In genomic region chr6:166355552-166355951, GRCh38 we compare ENCODE assay signal across 18 cellular contexts. TPM values are rescaled to one million over a fixed set of nuclear protein-coding genes. Genes with fewer than 3 reads are reported as not detected.
A peak's percentile ranks its signal among the peaks of the same experiment; 100 is the strongest.
DNase-seq lines count a peak whose midpoint lies in the region; ATAC-seq, FAIRE-seq and TF ChIP-seq lines count a peak whose summit lies in the region.
"Had no signal": no experiment of that assay in that cellular context is flagged by ENCODE, and none has a peak within 500 bp of the region (broad histone marks: within the 10 kb centered on the region; RNA-seq: fewer than 3 reads in every experiment).

No MANE protein-coding gene starts in this region.

- H3K27me3 Mint-ChIP-seq in nephron progenitor cell (ENCODE audit: low read depth, poor library complexity): peaks cover 19% of the 10 kb centered on the region

- H3K27me3 ChIP-seq in K562 (ENCODE audit: control insufficient read depth in 2 of 2, insufficient read depth in 2 of 2, low read length in 2 of 2) (peaks cover 0 to 14% of the 10 kb centered on the region in 2 experiments; a peak in 2 of 5 replicates), trophoblast cell (ENCODE audit: insufficient read depth, low read length) (no peaks in the 10 kb centered on the region)
- H3K27me3 ChIP-seq: BLaER1 treated with 17β-estradiol and CSF1 and Interleukin-3, amounts not matched to agents 10 nM and 100 nM had no signal

- H3K9me3 ChIP-seq in K562 (replicated peaks; ENCODE audit: control insufficient read depth, insufficient read depth, low read depth, low read length) (peaks cover 6% of the 10 kb centered on the region; the same call in 1 of the 2 replicates), trophoblast cell (ENCODE audit: insufficient read depth, low read depth, low read length) (peaks cover 2% of the 10 kb centered on the region)

- peaks cover 0 to 3% of the 10 kb centered on the region in 2 experiments; a peak in 1 of 5 replicates for H3K4me1 ChIP-seq in K562 (replicated peaks in 1 of 2; ENCODE audit: control insufficient read depth in 2 of 2, insufficient read depth in 2 of 2, low read length in 2 of 2)
- peaks cover 1% of the 10 kb centered on the region in 2 experiments for H3K4me1 ChIP-seq in trophoblast cell (ENCODE audit: control insufficient read depth in 1 of 2, insufficient read depth in 2 of 2, low read length in 2 of 2)

- WGBS in K562 (ENCODE audit: insufficient coverage, low coverage, missing lambda C conversion rate): 8% methylated on average over 5 of the region's 5 CpGs
- WGBS in trophoblast cell (ENCODE audit: extremely low coverage, insufficient coverage, insufficient read length): no CpG with 5 or more reads among the region's 5 CpGs

- CTCF ChIA-PET in K562 (lab: Yijun Ruan, JAX; ENCODE audit: low intra/inter-chr PET ratio): no interaction called here

- TF ChIP-seq CTCF in K562 (IDR thresholded peaks at IDR 0.05 in 2 of 3, conservative IDR thresholded peaks at IDR 0.05 in 1 of 3; ENCODE audit: insufficient read depth in 2 of 3, low read depth in 1 of 3, low read length in 3 of 3) (no peak), nephron progenitor cell (IDR thresholded peaks at IDR 0.05) (no peak)

- no peak overlapping the region for H3K9ac ChIP-seq in K562 (ENCODE audit: insufficient read depth in 1 of 2, low read depth in 2 of 2, low read length in 2 of 2)
- peak overlapping the region; percentile 23 for H3K9ac ChIP-seq in trophoblast cell (ENCODE audit: low read length)
- H3K9ac ChIP-seq: BLaER1 treated with 17β-estradiol and CSF1 and Interleukin-3, amounts not matched to agents 10 nM and 100 nM; GM23248 had no signal

- no peak overlapping the region for H4K8ac ChIP-seq in trophoblast cell (ENCODE audit: low read depth, low read length)

- no peak overlapping the region for H3K4me3 ChIP-seq in K562
- no peak overlapping the region for H3K4me3 ChIP-seq in trophoblast cell (ENCODE audit: low read depth, low read length)
- H3K4me3 ChIP-seq: BLaER1 treated with 17β-estradiol and CSF1 and Interleukin-3, amounts not matched to agents 10 nM and 100 nM; GM12878; GM23248 had no signal

- H2BK5ac ChIP-seq in trophoblast cell (ENCODE audit: low read depth, low read length, poor library complexity): no peak overlapping the region

- H3K9me1 ChIP-seq in K562 (ENCODE audit: control insufficient read depth, insufficient read depth, low read length): no peaks in the 10 kb centered on the region

- no peak overlapping the region for H3K27ac ChIP-seq in K562 (ENCODE audit: extremely low read depth, low read depth, low read length)
- H3K27ac ChIP-seq in trophoblast cell (ENCODE audit: low read depth, low read length): no peak overlapping the region
- H3K27ac ChIP-seq: 22Rv1; BLaER1 treated with 17β-estradiol and CSF1 and Interleukin-3, amounts not matched to agents 10 nM and 100 nM; GM23248 had no signal

- H4K12ac ChIP-seq in trophoblast cell (ENCODE audit: low read depth, low read length): no peak overlapping the region

- no peak for FAIRE-seq in K562 (lab: Jason Lieb, UNC)
- FAIRE-seq: GM12878 had no signal

- no peak overlapping the region for H2AK5ac ChIP-seq in trophoblast cell (ENCODE audit: low read length)

- TF ChIP-seq RAD21 in K562 (CRISPR knock-in tag; conservative IDR thresholded peaks at IDR 0.05 in 1 of 2, IDR thresholded peaks at IDR 0.05 in 1 of 2): no peak

- H3K14ac ChIP-seq in trophoblast cell (ENCODE audit: low read length): no peak overlapping the region

- H3K23ac ChIP-seq in trophoblast cell (ENCODE audit: low read length): peak overlapping the region; percentile 17

- TF ChIP-seq EP300 in K562 (IDR thresholded peaks at IDR 0.05; ENCODE audit: low read length): no peak

- peak; percentile 53 for ATAC-seq in K562
- no peak for ATAC-seq in activated CD4-positive, CD25-positive, alpha-beta regulatory T cell treated with anti-CD3 and anti-CD28 coated beads, Interleukin-2, amount 50 U/mL, for 24 hours
- ATAC-seq: GM12878 had no signal

- H3K4me3 Mint-ChIP-seq in nephron progenitor cell: no peak overlapping the region
- H3K4me3 Mint-ChIP-seq: CD4-positive, CD25-positive, alpha-beta regulatory T cell; H9 had no signal

- H3K18ac ChIP-seq in trophoblast cell (ENCODE audit: low read length): no peak overlapping the region

- H3K27ac Mint-ChIP-seq in nephron progenitor cell: no peak overlapping the region
- H3K27ac Mint-ChIP-seq: CD4-positive, CD25-positive, alpha-beta regulatory T cell had no signal

- H3K36me3 Mint-ChIP-seq in nephron progenitor cell (ENCODE audit: low read depth): no peaks in the 10 kb centered on the region

- DNase-seq in NCI-H82 (lab: John Stamatoyannopoulos, UW) (peak; percentile 9), NCI-H82 treated with DMSO at 0.1 percent for 48 hours (lab: John Stamatoyannopoulos, UW; ENCODE audit: unreplicated experiment) (no peak), NAMALWA (ENCODE audit: low spot score) (peak; percentile 26), K562 (ENCODE audit: extremely low read depth in 1 of 4, low spot score in 3 of 4) (peak in 1 of 4 experiments; percentile 12), trophoblast cell (no peak), NCI-H1930 (lab: John Stamatoyannopoulos, UW) (no peak), nephron progenitor cell (no peak)
- DNase-seq: AML-193; CD4-positive, CD25-positive, alpha-beta regulatory T cell; DMS53; GM23248; H9 had no signal

- H3K79me1 ChIP-seq in trophoblast cell (ENCODE audit: low read length): no peaks in the 10 kb centered on the region

- no peak overlapping the region for H4K91ac ChIP-seq in trophoblast cell (ENCODE audit: low read depth, low read length)

- H3K9me3 Mint-ChIP-seq in nephron progenitor cell: peaks cover 24% of the 10 kb centered on the region

- no peak overlapping the region for H2BK12ac ChIP-seq in trophoblast cell (ENCODE audit: low read length)

- H2AFZ ChIP-seq in K562 (ENCODE audit: low read depth, low read length) (no peak overlapping the region), trophoblast cell (ENCODE audit: insufficient read depth, low read length, poor library complexity) (no peak overlapping the region)
- H2AFZ ChIP-seq: GM23248 had no signal

- H3K79me2 ChIP-seq in K562 (ENCODE audit: control insufficient read depth, insufficient read depth, low read length): no peaks in the 10 kb centered on the region
- H3K79me2 ChIP-seq in trophoblast cell (ENCODE audit: control insufficient read depth, insufficient read depth, low read length, poor library complexity): no peaks in the 10 kb centered on the region

- intact Hi-C loops in K562 (cut with micrococcal nuclease): no loop called here

- no peak overlapping the region for H3K4ac ChIP-seq in trophoblast cell (ENCODE audit: low read depth, low read length)

- no TSS peak for BruUV-seq in K562 (replicated peaks; lab: Mats Ljungman, UMichigan)

- POLR2A ChIA-PET in K562 (lab: Yijun Ruan, JAX): interaction anchor here (1.0 to 1.3 kb wide), 2 partner anchors 8 to 35 kb away, joined by 3 to 7 read pairs; no protein-coding TSS in a partner anchor

- H4K20me1 ChIP-seq in K562 (replicated peaks; ENCODE audit: control insufficient read depth, insufficient read depth, low read length): no peaks in the 10 kb centered on the region
- H4K20me1 ChIP-seq: BLaER1 treated with 17β-estradiol and CSF1 and Interleukin-3, amounts not matched to agents 10 nM and 100 nM had no signal

- TF ChIP-seq POLR2A in K562 (conservative IDR thresholded peaks at IDR 0.05): no peak

- H3K36me3 ChIP-seq in K562 (ENCODE audit: control insufficient read depth, insufficient read depth, low read length) (no peaks in the 10 kb centered on the region), trophoblast cell (ENCODE audit: control insufficient read depth in 1 of 2, insufficient read depth in 2 of 2, low read length in 2 of 2) (no peaks in the 10 kb centered on the region)
- H3K36me3 ChIP-seq: BLaER1 treated with 17β-estradiol and CSF1 and Interleukin-3, amounts not matched to agents 10 nM and 100 nM had no signal

- in situ Hi-C loops in K562 (cut with MboI): no loop called here

- H2BK120ac ChIP-seq in trophoblast cell (ENCODE audit: insufficient read depth, low read length, poor library complexity): no peak overlapping the region

- H3K4me1 Mint-ChIP-seq in nephron progenitor cell: no peaks in the 10 kb centered on the region
- H3K4me1 Mint-ChIP-seq: CD4-positive, CD25-positive, alpha-beta regulatory T cell had no signal

- H3K4me2 ChIP-seq in K562 (ENCODE audit: insufficient read depth, low read length) (no peak overlapping the region), trophoblast cell (ENCODE audit: low read length) (no peak overlapping the region)

RNA-seq across cellular contexts. Expression of gene SFT2D1, which starts 13.2 kb away (rescaled TPM):
- 89.6 and 170 TPM in 2 replicates for total RNA-seq in K562 (2011; cell fraction: chromatin; rRNA removed; ENCODE audit: low replicate concordance)
- total RNA-seq in K562 (2011; cell fraction: nucleolus; rRNA removed): 65.9 and 78.2 TPM in 2 replicates
- total RNA-seq in K562 (2011; cell fraction: nucleoplasm; rRNA removed): 150 and 228 TPM in 2 replicates
- total RNA-seq in K562 (2014; rRNA removed) (59.5 and 63.1 TPM in 2 replicates), K562 (2014; rRNA removed; fragmentation: Illumina TruSeq; extraction: Trizol) (67.1 and 75.7 TPM in 2 replicates), K562 (2015; rRNA removed; fragmentation: Illumina TruSeq; extraction: Trizol) (50.1 and 54.4 TPM in 2 replicates), K562 (2021) (68.7 and 81.0 TPM in 2 replicates)
- polyA plus RNA-seq in K562 (2011; rRNA removed) (129 and 140 TPM in 2 replicates), K562 (2014; fragmentation: Illumina TruSeq; extraction: Trizol) (80.1 and 81.5 TPM in 2 replicates), K562 (2014; fragmentation: Nextera tagmentation; extraction: Ambion mirVana) (10 to 100 TPM; 73.0 to 74.6 TPM), K562 (2014; rRNA removed) (106 and 111 TPM in 2 replicates)
- 67.3 and 111 TPM in 2 replicates for polyA plus RNA-seq in K562 (2011; cell fraction: cytosol; rRNA removed)
- polyA plus RNA-seq in K562 (2011; cell fraction: nucleus; rRNA removed): 110 and 178 TPM in 2 replicates
- 76.9 and 85.8 TPM in 2 replicates for polyA plus RNA-seq in K562 (2012)
- polyA minus RNA-seq in K562 (2011; rRNA and poly(A)+ RNA removed): 64.9 and 66.3 TPM in 2 replicates
- 18.2 and 18.4 TPM in 2 replicates for polyA minus RNA-seq in K562 (2011; cell fraction: cytosol; rRNA and poly(A)+ RNA removed)
- 37.4 and 67.9 TPM in 2 replicates for polyA minus RNA-seq in K562 (2011; cell fraction: nucleus; rRNA and poly(A)+ RNA removed)
- polyA plus RNA-seq in trophoblast cell (2013): 65.4 and 66.9 TPM in 2 replicates

RNA-seq across cellular contexts. Expression of gene MPC1, which starts 27.2 kb away (rescaled TPM):
- total RNA-seq in K562 (2011; cell fraction: chromatin; rRNA removed; ENCODE audit: low replicate concordance): 21.5 and 61.7 TPM in 2 replicates
- 19.8 and 26.6 TPM in 2 replicates for total RNA-seq in K562 (2011; cell fraction: nucleolus; rRNA removed)
- 29.1 and 45.8 TPM in 2 replicates for total RNA-seq in K562 (2011; cell fraction: nucleoplasm; rRNA removed)
- 78.6 and 97.7 TPM in 2 replicates for total RNA-seq in K562 (2014; rRNA removed)
- 132 and 145 TPM in 2 replicates for total RNA-seq in K562 (2014; rRNA removed; fragmentation: Illumina TruSeq; extraction: Trizol)
- 141 and 149 TPM in 2 replicates for total RNA-seq in K562 (2015; rRNA removed; fragmentation: Illumina TruSeq; extraction: Trizol)
- 103 and 110 TPM in 2 replicates for total RNA-seq in K562 (2021)
- 115 and 138 TPM in 2 replicates for polyA plus RNA-seq in K562 (2011; rRNA removed)
- 100 and 103 TPM in 2 replicates for polyA plus RNA-seq in K562 (2011; cell fraction: cytosol; rRNA removed)
- polyA plus RNA-seq in K562 (2011; cell fraction: nucleus; rRNA removed): 48.3 and 68.3 TPM in 2 replicates
- 93.8 and 104 TPM in 2 replicates for polyA plus RNA-seq in K562 (2012)
- polyA plus RNA-seq in K562 (2014; fragmentation: Illumina TruSeq; extraction: Trizol): 148 and 185 TPM in 2 replicates
- polyA plus RNA-seq in K562 (2014; fragmentation: Nextera tagmentation; extraction: Ambion mirVana): 100 to 1,000 TPM; 138 to 144 TPM
- polyA plus RNA-seq in K562 (2014; rRNA removed): 113 and 114 TPM in 2 replicates
- polyA minus RNA-seq in K562 (2011; rRNA and poly(A)+ RNA removed): 54.6 and 59.0 TPM in 2 replicates
- 18.7 and 38.7 TPM in 2 replicates for polyA minus RNA-seq in K562 (2011; cell fraction: cytosol; rRNA and poly(A)+ RNA removed)
- polyA minus RNA-seq in K562 (2011; cell fraction: nucleus; rRNA and poly(A)+ RNA removed): 5.8 and 14.9 TPM in 2 replicates
- polyA plus RNA-seq in trophoblast cell (2013): 37.3 and 39.8 TPM in 2 replicates

RNA-seq across cellular contexts. Expression of gene PRR18, which starts 47.4 kb away (rescaled TPM):
- total RNA-seq in K562 (2011; cell fraction: chromatin; rRNA removed; ENCODE audit: low replicate concordance): not detected in 2 replicates
- not detected in 2 replicates for total RNA-seq in K562 (2011; cell fraction: nucleolus; rRNA removed)
- total RNA-seq in K562 (2011; cell fraction: nucleoplasm; rRNA removed): not detected in 2 replicates
- total RNA-seq in K562 (2014; rRNA removed) (not detected in 2 replicates), K562 (2014; rRNA removed; fragmentation: Illumina TruSeq; extraction: Trizol) (not detected in 2 replicates), K562 (2015; rRNA removed; fragmentation: Illumina TruSeq; extraction: Trizol) (not detected in 2 replicates), K562 (2021) (not detected in 2 replicates)
- polyA plus RNA-seq in K562 (2011; rRNA removed) (not detected in 2 replicates), K562 (2014; fragmentation: Illumina TruSeq; extraction: Trizol) (not detected in 2 replicates), K562 (2014; fragmentation: Nextera tagmentation; extraction: Ambion mirVana) (not detected), K562 (2014; rRNA removed) (not detected in 2 replicates)
- polyA plus RNA-seq in K562 (2011; cell fraction: cytosol; rRNA removed): not detected in 2 replicates
- not detected in 2 replicates for polyA plus RNA-seq in K562 (2011; cell fraction: nucleus; rRNA removed)
- 0.06 TPM in 1 of 2 replicates, not detected in the other for polyA plus RNA-seq in K562 (2012)
- not detected in 2 replicates for polyA minus RNA-seq in K562 (2011; rRNA and poly(A)+ RNA removed)
- polyA minus RNA-seq in K562 (2011; cell fraction: cytosol; rRNA and poly(A)+ RNA removed): not detected in 2 replicates
- polyA minus RNA-seq in K562 (2011; cell fraction: nucleus; rRNA and poly(A)+ RNA removed): not detected in 2 replicates
- polyA plus RNA-seq in trophoblast cell (2013): 0.04 TPM in 1 of 2 replicates, not detected in the other
- total RNA-seq: CD4-positive, CD25-positive, alpha-beta regulatory T cell; G401; GM23248; H9; HT1080 had no signal
- polyA plus RNA-seq: CD4-positive, CD25-positive, alpha-beta regulatory T cell; GM23248 had no signal

Comparison
In these comparisons a context has a peak if more than half of its experiments do, and no peak if none do; other contexts are left out.
1. DNase-seq: peak in NCI-H82 (single experiment) and NAMALWA (single experiment); none in NCI-H82 treated with DMSO at 0.1 percent for 48 hours (single experiment), trophoblast cell (0 of 2), NCI-H1930 (0 of 2) and nephron progenitor cell (single experiment).